In genomic region chr5:157323107-157323706, GRCh38 we compare ENCODE assay signal across 2 cellular contexts.
TF ChIP-seq lines count a peak whose summit lies in the region.

No MANE protein-coding gene starts in this region.

TF ChIP-seq in IMR-90, 13 proteins besides CTCF, POLR2A, EP300 and RAD21:
- TF ChIP-seq USF2 (IDR thresholded peaks at IDR 0.05; ENCODE audit: low read depth, low read length) (no peak), CEBPB (IDR thresholded peaks at IDR 0.05; ENCODE audit: low read depth, low read length) (no peak), SMC3 (IDR thresholded peaks at IDR 0.05; ENCODE audit: low read depth, low read length) (no peak), MAFK (IDR thresholded peaks at IDR 0.05; ENCODE audit: low read depth, low read length) (no peak), CHD1 (IDR thresholded peaks at IDR 0.05; ENCODE audit: low read depth, low read length) (no peak), FOS (IDR thresholded peaks at IDR 0.05; ENCODE audit: low read depth, low read length) (no peak), ELK1 (IDR thresholded peaks at IDR 0.05; ENCODE audit: borderline replicate concordance, low read depth, low read length) (no peak), NFE2L2 (IDR thresholded peaks at IDR 0.05; ENCODE audit: low read depth, low read length) (no peak), MAZ (IDR thresholded peaks at IDR 0.05; ENCODE audit: borderline replicate concordance, low read depth, low read length) (no peak), RCOR1 (IDR thresholded peaks at IDR 0.05; ENCODE audit: insufficient replicate concordance, low read length) (no peak), MXI1 (IDR thresholded peaks at IDR 0.05; ENCODE audit: borderline replicate concordance, low read depth, low read length) (no peak)

TF ChIP-seq in H1, 55 proteins besides CTCF, POLR2A, EP300 and RAD21:
- no peak for TF ChIP-seq CEBPB (IDR thresholded peaks at IDR 0.05; ENCODE audit: low read depth, low read length)
- no peak for TF ChIP-seq TEAD4 (IDR thresholded peaks at IDR 0.05; ENCODE audit: low read depth, low read length)
- TF ChIP-seq ATF2 (IDR thresholded peaks at IDR 0.05; ENCODE audit: low read length): no peak
- TF ChIP-seq TAF7 (optimal IDR thresholded peaks at IDR 0.05; ENCODE audit: borderline replicate concordance, low read depth, low read length): no peak
- TF ChIP-seq JUN (IDR thresholded peaks at IDR 0.05; ENCODE audit: low read depth, low read length): no peak
- peak; percentile 75; the same call in 1 of the 2 replicates for TF ChIP-seq KDM1A (IDR thresholded peaks at IDR 0.05; ENCODE audit: borderline replicate concordance, low read length)
TF ChIP-seq in H1: peak in this region for 1.
